Comparison of ENCODE assay signal across 19 cellular contexts in the genomic region with DNA sequence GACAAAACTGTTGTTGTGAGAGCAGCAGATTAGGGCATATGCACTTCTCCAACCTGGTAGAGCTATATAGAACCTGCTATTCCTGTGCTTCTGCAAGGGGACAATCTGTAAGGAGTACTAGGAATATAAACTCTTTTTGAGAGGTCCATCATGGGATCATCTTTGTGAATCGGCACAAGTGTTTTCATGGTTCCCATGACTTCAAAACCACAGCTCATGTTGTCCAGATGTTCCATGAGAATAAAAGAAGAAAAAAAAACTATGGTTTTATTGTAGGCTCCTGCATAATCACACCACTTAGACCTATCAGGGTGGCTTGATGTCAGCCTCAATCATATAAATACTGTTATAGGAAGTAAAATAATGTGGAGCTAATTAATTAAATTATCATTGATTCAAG.
"Had no signal": no experiment of that assay in that cellular context is flagged by ENCODE, and none has a peak within 500 bp of the region (broad histone marks: within the 10 kb centered on the region; RNA-seq: fewer than 3 reads in every experiment).

No MANE protein-coding gene starts in this region.

- H3K4me3 ChIP-seq: adrenal gland, cardiac muscle cell, gastrocnemius medialis, lung, tibial artery had no signal

- ATAC-seq: activated CD4-positive, alpha-beta T cell treated with anti-CD3 and anti-CD28 coated beads for 36 hours; activated naive CD4-positive, alpha-beta T cell treated with anti-CD3 and anti-CD28 coated beads, Interleukin-2, amount 50 U/mL, for 72 hours; gastrocnemius medialis; WTC11 had no signal

- DNase-seq: activated CD4-positive, alpha-beta memory T cell treated with anti-CD3 and anti-CD28 coated beads for 36 hours; activated CD4-positive, alpha-beta T cell treated with anti-CD3 and anti-CD28 coated beads for 36 hours; activated gamma-delta T cell treated with Interleukin-2 at 50 U/mL for 16 hours; activated T-cell treated with anti-CD3 and anti-CD28 coated beads for 4 hours; adrenal gland; dermis blood vessel endothelial cell; effector memory CD4-positive, alpha-beta T cell; gastrocnemius medialis; nephron progenitor cell; retina; stimulated activated CD4-positive, alpha-beta T cell treated with anti-CD3 and anti-CD28 coated beads, Interleukin-12 subunit alpha, Interleukin-12 subunit beta, amount 100 ng/mL, for 4 hours; stimulated activated CD4-positive, alpha-beta T cell treated with anti-CD3 and anti-CD28 coated beads, Interleukin-1b, Interleukin-23, amount 100 ng/mL, for 48 hours; stimulated activated CD8-positive, alpha-beta memory T cell treated with anti-CD3 and anti-CD28 coated beads, Interleukin-4, amount 100 ng/mL, for 48 hours; stimulated activated naive CD4-positive, alpha-beta T cell; tibial artery had no signal
